Comparison of ENCODE assay signal across 23 cellular contexts in the genomic region with DNA sequence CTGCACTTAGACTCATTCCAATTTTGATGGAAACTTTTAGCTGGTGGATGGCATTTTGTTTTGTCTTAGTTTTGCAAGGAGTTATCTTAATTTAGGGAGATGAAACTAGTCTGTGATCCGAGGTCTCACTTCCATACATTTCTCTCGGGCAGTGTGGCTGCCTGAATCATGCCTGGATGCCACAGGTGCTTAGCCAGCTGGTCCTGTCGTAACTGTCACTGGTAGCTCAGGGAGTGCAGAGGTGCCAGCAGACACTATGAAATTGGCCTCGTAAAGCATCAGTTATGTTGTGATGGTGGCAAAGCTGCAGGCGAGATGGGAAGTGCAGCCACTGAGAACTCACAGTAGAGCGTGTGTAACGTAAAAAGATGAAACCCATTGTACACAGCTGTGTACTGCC.
"Had no signal": no experiment of that assay in that cellular context is flagged by ENCODE, and none has a peak within 500 bp of the region (broad histone marks: within the 10 kb centered on the region; RNA-seq: fewer than 3 reads in every experiment).

No MANE protein-coding gene starts in this region.

- H3K36me3 ChIP-seq: adrenal gland, Peyer's patch, WERI-Rb-1 had no signal

- H3K27ac ChIP-seq: SK-N-MC, WERI-Rb-1 had no signal

- ATAC-seq: activated CD4-positive, CD25-positive, alpha-beta regulatory T cell treated with anti-CD3 and anti-CD28 coated beads, Interleukin-2, amount 50 U/mL, for 24 hours; activated CD8-positive, alpha-beta T cell treated with anti-CD3 and anti-CD28 coated beads for 36 hours; activated T-cell treated with anti-CD3 and anti-CD28 coated beads, Interleukin-2, amount 50 U/mL, for 72 hours had no signal

- DNase-seq: activated CD4-positive, alpha-beta T cell treated with anti-CD3 and anti-CD28 coated beads for 4 hours; activated CD8-positive, alpha-beta memory T cell treated with anti-CD3 and anti-CD28 coated beads, Interleukin-2, amount 50 U/mL, for 4 hours; activated CD8-positive, alpha-beta T cell treated with anti-CD3 and anti-CD28 coated beads for 36 hours; activated naive CD4-positive, alpha-beta T cell treated with anti-CD3 and anti-CD28 coated beads, Interleukin-2, amount 50 U/mL, for 16 hours; activated naive CD8-positive, alpha-beta T cell treated with anti-CD3 and anti-CD28 coated beads, Interleukin-2, amount 10 ng/mL, durations not matched to agents 7 days and 5 days; activated T-cell treated with anti-CD3 and anti-CD28 coated beads, Interleukin-2, amount 50 U/mL, for 72 hours; adrenal gland; anterior cingulate cortex; KG1; NCI-H1092; NCI-H1417; NCI-H2029 treated with DMSO at 0.1 percent for 48 hours; NCI-H345; NCI-H510A; NCI-H526 treated with DMSO at 0.1 percent for 48 hours; OCI-M1; Peyer's patch; SIG-M5; T-helper 1 cell; WERI-Rb-1 had no signal

- H3K27me3 ChIP-seq: adrenal gland, Peyer's patch had no signal

- H3K9me3 ChIP-seq: adrenal gland, Peyer's patch had no signal

- FAIRE-seq: bronchial epithelial cell had no signal

- H3K4me3 ChIP-seq: adrenal gland, Peyer's patch, SK-N-MC had no signal
